1 cellular context compared by ENCODE assay signal in genomic region chr5:172715931-172716682, GRCh38.
A peak's percentile ranks its signal among the peaks of the same experiment; 100 is the strongest.
TF ChIP-seq lines count a peak whose summit lies in the region.

No MANE protein-coding gene starts in this region.

TF ChIP-seq in HepG2, 621 proteins besides CTCF, POLR2A, EP300 and RAD21 (continued from another document):
- TF ChIP-seq PITX1 (CRISPR knock-in tag; IDR thresholded peaks at IDR 0.05): no peak
- peak; percentile 47 for TF ChIP-seq STAG1 (CRISPR knock-in tag; IDR thresholded peaks at IDR 0.05)
- no peak for TF ChIP-seq BCL3 (CRISPR knock-in tag; IDR thresholded peaks at IDR 0.05)
- TF ChIP-seq ARID5B (CRISPR knock-in tag; IDR thresholded peaks at IDR 0.05): no peak
- TF ChIP-seq ELF3 (CRISPR knock-in tag; IDR thresholded peaks at IDR 0.05): no peak
- no peak for TF ChIP-seq SP5 (CRISPR knock-in tag; IDR thresholded peaks at IDR 0.05; ENCODE audit: borderline replicate concordance, low read depth)
- no peak for TF ChIP-seq CBX2 (IDR thresholded peaks at IDR 0.05; ENCODE audit: low read depth, low read length)
- TF ChIP-seq CBX2 (CRISPR knock-in tag; IDR thresholded peaks at IDR 0.05; ENCODE audit: low read depth): no peak
- no peak for TF ChIP-seq MAFG (CRISPR knock-in tag; IDR thresholded peaks at IDR 0.05)
- no peak for TF ChIP-seq ZNF784 (CRISPR knock-in tag; IDR thresholded peaks at IDR 0.05; ENCODE audit: borderline replicate concordance)
- TF ChIP-seq ARID3A (IDR thresholded peaks at IDR 0.05; ENCODE audit: low read depth, low read length): no peak
- TF ChIP-seq ZNF773 (CRISPR knock-in tag; IDR thresholded peaks at IDR 0.05; ENCODE audit: borderline replicate concordance): no peak
- no peak for TF ChIP-seq POGZ (CRISPR knock-in tag; IDR thresholded peaks at IDR 0.05)
- TF ChIP-seq MAZ (IDR thresholded peaks at IDR 0.05; ENCODE audit: borderline replicate concordance, low read depth, low read length): no peak
- no peak for TF ChIP-seq MAZ (CRISPR knock-in tag; IDR thresholded peaks at IDR 0.05; ENCODE audit: low read depth)
- TF ChIP-seq ZNF280B (CRISPR knock-in tag; IDR thresholded peaks at IDR 0.05; ENCODE audit: borderline replicate concordance): 0 out of 2 replicates have a peak, but pooled peaks have one; percentile 14
- no peak for TF ChIP-seq PRPF4 (IDR thresholded peaks at IDR 0.05; ENCODE audit: low read depth, low read length, poor library complexity, severe bottlenecking)
- no peak for TF ChIP-seq PHB2 (IDR thresholded peaks at IDR 0.05; ENCODE audit: partially characterized antibody)
- TF ChIP-seq NFE2L1 (CRISPR knock-in tag; IDR thresholded peaks at IDR 0.05; ENCODE audit: borderline replicate concordance): no peak
- TF ChIP-seq SNAPC2 (CRISPR knock-in tag; IDR thresholded peaks at IDR 0.05): no peak
- no peak for TF ChIP-seq PBX2 (CRISPR knock-in tag; IDR thresholded peaks at IDR 0.05)
- no peak for TF ChIP-seq ZNF549 (CRISPR knock-in tag; IDR thresholded peaks at IDR 0.05)
- no peak for TF ChIP-seq WIZ (CRISPR knock-in tag; IDR thresholded peaks at IDR 0.05)
